8 cellular contexts compared by ENCODE assay signal in genomic region chr2:191539068-191539467, GRCh38.
A peak's percentile ranks its signal among the peaks of the same experiment; 100 is the strongest.
DNase-seq lines count a peak whose midpoint lies in the region; ATAC-seq, FAIRE-seq and TF ChIP-seq lines count a peak whose summit lies in the region.

No MANE protein-coding gene starts in this region.

- ATAC-seq in GM19463 (IDR thresholded peaks at IDR 0.05; ENCODE audit: unreplicated experiment) (no peak), GM19455 (IDR thresholded peaks at IDR 0.05; ENCODE audit: unreplicated experiment) (no peak), HG03439 (IDR thresholded peaks at IDR 0.05; ENCODE audit: unreplicated experiment) (no peak)

- no peaks in the 10 kb centered on the region for H3K4me1 ChIP-seq in right atrium auricular region

- no peak for FAIRE-seq in HTR-8/SVneo (lab: Jason Lieb, UNC)

- TF ChIP-seq CTCF in right atrium auricular region (IDR thresholded peaks at IDR 0.05) = peak; percentile 36 to 58

- peak; percentile 30 for DNase-seq in NCI-H1436 (lab: John Stamatoyannopoulos, UW)
- DNase-seq in NCI-H1436 treated with DMSO at 0.1 percent for 48 hours (lab: John Stamatoyannopoulos, UW) = no peak
- DNase-seq in HTR-8/SVneo (ENCODE audit: insufficient read length, low spot score) = peak; percentile 32
- DNase-seq in activated CD4-positive, alpha-beta T cell treated with anti-CD3 and anti-CD28 coated beads for 48 hours = peak; percentile 58
- DNase-seq in right atrium auricular region (ENCODE audit: low spot score) = no peak

- H3K27ac ChIP-seq in right atrium auricular region = no peak overlapping the region

- no peaks in the 10 kb centered on the region for H3K9me3 ChIP-seq in right atrium auricular region

- H3K4me3 ChIP-seq in right atrium auricular region = no peak overlapping the region

- H3K27me3 ChIP-seq in right atrium auricular region = no peaks in the 10 kb centered on the region

- no peaks in the 10 kb centered on the region for H3K36me3 ChIP-seq in right atrium auricular region

Comparison
In these comparisons a context has a peak if more than half of its experiments do, and no peak if none do; other contexts are left out.
1. DNase-seq: peak in NCI-H1436 (single experiment), HTR-8/SVneo (single experiment) and activated CD4-positive, alpha-beta T cell treated with anti-CD3 and anti-CD28 coated beads for 48 hours (single experiment); none in NCI-H1436 treated with DMSO at 0.1 percent for 48 hours (single experiment) and right atrium auricular region (single experiment).